Comparison of ENCODE assay signal across 1 cellular context in genomic region chr4:124028172-124028571, GRCh38.
TF ChIP-seq lines count a peak whose summit lies in the region.

No MANE protein-coding gene starts in this region.

TF ChIP-seq in H1, 55 proteins besides CTCF, POLR2A, EP300 and RAD21 (continued from another document):
- TF ChIP-seq CHD7 (IDR thresholded peaks at IDR 0.05; ENCODE audit: insufficient replicate concordance, low read length) = no peak
- no peak for TF ChIP-seq GTF2F1 (IDR thresholded peaks at IDR 0.05; ENCODE audit: borderline replicate concordance, low read depth, low read length)
- no peak for TF ChIP-seq SUZ12 (IDR thresholded peaks at IDR 0.05; ENCODE audit: low read length)
- TF ChIP-seq POU5F1 (IDR thresholded peaks at IDR 0.05; ENCODE audit: low read depth, low read length) = no peak
- TF ChIP-seq CREB1 (IDR thresholded peaks at IDR 0.05) = no peak
